Comparison of ENCODE assay signal across 9 cellular contexts in genomic region chr17:1736348-1737281, GRCh38. TPM values are rescaled to one million over a fixed set of nuclear protein-coding genes. Genes with fewer than 3 reads are reported as not detected.
DNase-seq lines count a peak whose midpoint lies in the region; ATAC-seq and TF ChIP-seq lines count a peak whose summit lies in the region.
"Had no signal": no experiment of that assay in that cellular context is flagged by ENCODE, and none has a peak within 500 bp of the region (broad histone marks: within the 10 kb centered on the region; RNA-seq: fewer than 3 reads in every experiment).

No MANE protein-coding gene starts in this region.

- peaks cover 2% of the 10 kb centered on the region for H3K36me3 Mint-ChIP-seq in activated naive CD4-positive, alpha-beta T cell treated with anti-CD3 and anti-CD28 coated beads for 36 hours (ENCODE audit: low read depth)
- H3K36me3 Mint-ChIP-seq in activated naive CD4-positive, alpha-beta T cell treated with anti-CD3 and anti-CD28 coated beads, Interleukin-2, amount 10 ng/mL, durations not matched to agents 7 days and 5 days, result peaks cover 10% of the 10 kb centered on the region

- H3K4me3 ChIP-seq in ascending aorta, result no peak overlapping the region

- no peaks in the 10 kb centered on the region for H3K27me3 ChIP-seq in ascending aorta

- H3K36me3 ChIP-seq in ascending aorta, result peaks cover 26 to 48% of the 10 kb centered on the region in 2 donors

- no peak overlapping the region for H3K4me3 Mint-ChIP-seq in activated naive CD4-positive, alpha-beta T cell treated with anti-CD3 and anti-CD28 coated beads for 36 hours
- H3K4me3 Mint-ChIP-seq in activated naive CD4-positive, alpha-beta T cell treated with anti-CD3 and anti-CD28 coated beads, Interleukin-2, amount 10 ng/mL, durations not matched to agents 7 days and 5 days, result no peak overlapping the region

- CTCF ChIA-PET in activated naive CD4-positive, alpha-beta T cell treated with anti-CD3 and anti-CD28 coated beads for 36 hours (lab: Charles Lee), result interaction anchor here (1.2 kb wide), 1 partner anchor 15 kb away, joined by 3 read pairs; no protein-coding TSS in a partner anchor
- CTCF ChIA-PET in activated naive CD4-positive, alpha-beta T cell treated with anti-CD3 and anti-CD28 coated beads, Interleukin-2, amount 10 ng/mL, durations not matched to agents 7 days and 5 days (lab: Charles Lee), result interaction anchor here (0.7 kb wide), 1 partner anchor 15 kb away, joined by 6 read pairs; no protein-coding TSS in a partner anchor

- H3K9me3 Mint-ChIP-seq in activated naive CD4-positive, alpha-beta T cell treated with anti-CD3 and anti-CD28 coated beads for 36 hours, result no peaks in the 10 kb centered on the region
- no peaks in the 10 kb centered on the region for H3K9me3 Mint-ChIP-seq in activated naive CD4-positive, alpha-beta T cell treated with anti-CD3 and anti-CD28 coated beads, Interleukin-2, amount 10 ng/mL, durations not matched to agents 7 days and 5 days

- H3K27ac Mint-ChIP-seq in activated naive CD4-positive, alpha-beta T cell treated with anti-CD3 and anti-CD28 coated beads for 36 hours, result peak overlapping the region; percentile 30
- no peak overlapping the region for H3K27ac Mint-ChIP-seq in activated naive CD4-positive, alpha-beta T cell treated with anti-CD3 and anti-CD28 coated beads, Interleukin-2, amount 10 ng/mL, durations not matched to agents 7 days and 5 days

- no peaks in the 10 kb centered on the region for H3K27me3 Mint-ChIP-seq in activated naive CD4-positive, alpha-beta T cell treated with anti-CD3 and anti-CD28 coated beads for 36 hours (ENCODE audit: low read depth)
- no peaks in the 10 kb centered on the region for H3K27me3 Mint-ChIP-seq in activated naive CD4-positive, alpha-beta T cell treated with anti-CD3 and anti-CD28 coated beads, Interleukin-2, amount 10 ng/mL, durations not matched to agents 7 days and 5 days

- no peak for TF ChIP-seq CTCF in ascending aorta (IDR thresholded peaks at IDR 0.05)

- H3K4me1 Mint-ChIP-seq in activated naive CD4-positive, alpha-beta T cell treated with anti-CD3 and anti-CD28 coated beads for 36 hours (ENCODE audit: low read depth), result peaks cover 13% of the 10 kb centered on the region
- H3K4me1 Mint-ChIP-seq in activated naive CD4-positive, alpha-beta T cell treated with anti-CD3 and anti-CD28 coated beads, Interleukin-2, amount 10 ng/mL, durations not matched to agents 7 days and 5 days, result no peaks in the 10 kb centered on the region

- H3K9me3 ChIP-seq in ascending aorta, result no peaks in the 10 kb centered on the region

- peak; percentile 70 for ATAC-seq in Right ventricle myocardium superior (ENCODE audit: poor library complexity)
- no peak for ATAC-seq in GM21786 (IDR thresholded peaks at IDR 0.05; ENCODE audit: unreplicated experiment)

- intact Hi-C loops in activated naive CD4-positive, alpha-beta T cell treated with anti-CD3 and anti-CD28 coated beads for 36 hours (cut with micrococcal nuclease), result no loop called here
- intact Hi-C loops in Right ventricle myocardium superior (cut with DNase I) (no loop called here), ascending aorta (cut with DNase I) (no loop called here)

- peak; percentile 83 for DNase-seq in activated naive CD4-positive, alpha-beta T cell treated with anti-CD3 and anti-CD28 coated beads for 36 hours
- no peak for DNase-seq in activated naive CD4-positive, alpha-beta T cell treated with anti-CD3 and anti-CD28 coated beads, Interleukin-2, amount 10 ng/mL, durations not matched to agents 7 days and 5 days
- DNase-seq in activated CD4-positive, alpha-beta T cell treated with anti-CD3 and anti-CD28 coated beads, Interleukin-2, amount 50 U/mL, for 48 hours, result peak; percentile 75 to 80
- DNase-seq in Right ventricle myocardium superior, result peak; percentile 82
- peak; percentile 66 for DNase-seq in stimulated activated CD4-positive, alpha-beta T cell treated with anti-CD3 and anti-CD28 coated beads, Interleukin-1b, Interleukin-23, amount 100 ng/mL, for 48 hours
- DNase-seq in cortex of kidney (lab: John Stamatoyannopoulos, UW), result no peak
- no peak for DNase-seq in ascending aorta (ENCODE audit: low spot score in 2 of 2)

- H3K27ac ChIP-seq in ascending aorta, result peak overlapping the region in 1 of 2 donors; percentile 6
- H3K27ac ChIP-seq: parathyroid adenoma had no signal

- H3K4me1 ChIP-seq in ascending aorta, result no peaks in the 10 kb centered on the region
- H3K4me1 ChIP-seq: parathyroid adenoma had no signal

RNA-seq across cellular contexts. Expression of gene SERPINF2, which starts 6.1 kb away (rescaled TPM):
- total RNA-seq in activated naive CD4-positive, alpha-beta T cell treated with anti-CD3 and anti-CD28 coated beads for 36 hours, result not detected
- 0.32 TPM for total RNA-seq in Right ventricle myocardium superior
- 20.6 TPM for total RNA-seq in ascending aorta

RNA-seq across cellular contexts. Expression of gene WDR81, which starts 12.1 kb away (rescaled TPM):
- 1 to 10 TPM; 2.9 to 3.7 TPM for total RNA-seq in activated naive CD4-positive, alpha-beta T cell treated with anti-CD3 and anti-CD28 coated beads for 36 hours
- 8.5 TPM for total RNA-seq in Right ventricle myocardium superior
- 70.4 TPM for total RNA-seq in ascending aorta

RNA-seq across cellular contexts. Expression of gene SERPINF1, which starts 25.2 kb away (rescaled TPM):
- not detected for total RNA-seq in activated naive CD4-positive, alpha-beta T cell treated with anti-CD3 and anti-CD28 coated beads for 36 hours
- 131 TPM for total RNA-seq in Right ventricle myocardium superior
- 604 TPM for total RNA-seq in ascending aorta

RNA-seq across cellular contexts. Expression of gene TLCD2, which starts 26.4 kb away (rescaled TPM):
- total RNA-seq in activated naive CD4-positive, alpha-beta T cell treated with anti-CD3 and anti-CD28 coated beads for 36 hours, result under 1 TPM; 0.05 TPM
- total RNA-seq in Right ventricle myocardium superior (2.0 TPM), ascending aorta (7.5 TPM)

RNA-seq across cellular contexts. Expression of gene PRPF8, which starts 51.9 kb away (rescaled TPM):
- total RNA-seq in activated naive CD4-positive, alpha-beta T cell treated with anti-CD3 and anti-CD28 coated beads for 36 hours, result 100 to 1,000 TPM; 458 to 479 TPM
- 125 TPM for total RNA-seq in Right ventricle myocardium superior
- 114 TPM for total RNA-seq in ascending aorta

Comparison
In these comparisons a context has a peak if more than half of its experiments do, and no peak if none do; other contexts are left out.
1. DNase-seq: peak in activated naive CD4-positive, alpha-beta T cell treated with anti-CD3 and anti-CD28 coated beads for 36 hours (single experiment), activated CD4-positive, alpha-beta T cell treated with anti-CD3 and anti-CD28 coated beads, Interleukin-2, amount 50 U/mL, for 48 hours (2 of 2), Right ventricle myocardium superior (single experiment) and stimulated activated CD4-positive, alpha-beta T cell treated with anti-CD3 and anti-CD28 coated beads, Interleukin-1b, Interleukin-23, amount 100 ng/mL, for 48 hours (single experiment); none in activated naive CD4-positive, alpha-beta T cell treated with anti-CD3 and anti-CD28 coated beads, Interleukin-2, amount 10 ng/mL, durations not matched to agents 7 days and 5 days (single experiment), cortex of kidney (single experiment) and ascending aorta (0 of 2).
2. RNA of gene SERPINF2, which starts 6.1 kb away (total RNA-seq): 20.6 TPM in ascending aorta (single experiment); 0.32 TPM in Right ventricle myocardium superior (single experiment) and not detected in activated naive CD4-positive, alpha-beta T cell treated with anti-CD3 and anti-CD28 coated beads for 36 hours; every median in the first group is over 10 times any median in the second.
3. RNA of gene SERPINF1, which starts 25.2 kb away (total RNA-seq): 604 TPM in ascending aorta (single experiment) and 131 TPM in Right ventricle myocardium superior (single experiment); not detected in activated naive CD4-positive, alpha-beta T cell treated with anti-CD3 and anti-CD28 coated beads for 36 hours; every median in the first group is over 100 times any median in the second.